Comparison of ENCODE assay signal across 15 cellular contexts in genomic region chr16:89536371-89536770, GRCh38. TPM values are rescaled to one million over a fixed set of nuclear protein-coding genes. Genes with fewer than 3 reads are reported as not detected.
"Had no signal": no experiment of that assay in that cellular context is flagged by ENCODE, and none has a peak within 500 bp of the region (broad histone marks: within the 10 kb centered on the region; RNA-seq: fewer than 3 reads in every experiment).

No MANE protein-coding gene starts in this region.

- H3K27ac Mint-ChIP-seq: activated CD4-positive, alpha-beta T cell treated with anti-CD3 and anti-CD28 coated beads for 36 hours; activated naive CD4-positive, alpha-beta T cell treated with anti-CD3 and anti-CD28 coated beads, Interleukin-2, amount 50 U/mL, for 72 hours; neural progenitor cell had no signal

- H3K4me2 ChIP-seq: neural progenitor cell had no signal

- H3K4me1 Mint-ChIP-seq: neural progenitor cell had no signal

- ATAC-seq: activated CD4-positive, alpha-beta T cell treated with anti-CD3 and anti-CD28 coated beads for 36 hours; activated naive CD4-positive, alpha-beta T cell treated with anti-CD3 and anti-CD28 coated beads, Interleukin-2, amount 50 U/mL, for 72 hours; left ventricle myocardium superior had no signal

- H3K36me3 ChIP-seq: breast epithelium, neural progenitor cell had no signal

- H3K4me1 ChIP-seq: breast epithelium, neural progenitor cell, parathyroid adenoma, thyroid gland had no signal

- FAIRE-seq: keratinocyte had no signal

- H3K27me3 Mint-ChIP-seq: activated CD4-positive, alpha-beta T cell treated with anti-CD3 and anti-CD28 coated beads for 36 hours had no signal

- H3K27ac ChIP-seq: breast epithelium, neural progenitor cell, parathyroid adenoma, thyroid gland had no signal

- H3K4me3 ChIP-seq: breast epithelium, neural progenitor cell, stomach, thyroid gland had no signal

- H3K4me3 Mint-ChIP-seq: activated CD4-positive, alpha-beta T cell treated with anti-CD3 and anti-CD28 coated beads for 36 hours; neural progenitor cell had no signal

- H3K27me3 ChIP-seq: breast epithelium, neural progenitor cell, stomach, thyroid gland had no signal

- H3K9me3 ChIP-seq: breast epithelium, stomach, thyroid gland had no signal

- DNase-seq: activated CD4-positive, alpha-beta T cell treated with anti-CD3 and anti-CD28 coated beads for 36 hours; effector CD4-positive, alpha-beta T cell; left ventricle myocardium superior; mesendoderm; retina; stimulated activated CD4-positive, alpha-beta T cell treated with anti-CD3 and anti-CD28 coated beads, Interleukin-4, amount 100 ng/mL, for 4 hours; stomach; T-helper 9 cell; thyroid gland had no signal

- H3K9me3 Mint-ChIP-seq: activated naive CD4-positive, alpha-beta T cell treated with anti-CD3 and anti-CD28 coated beads, Interleukin-2, amount 50 U/mL, for 72 hours; neural progenitor cell had no signal

- H2AFZ ChIP-seq: neural progenitor cell, parathyroid adenoma had no signal

- H3K9ac ChIP-seq: neural progenitor cell, parathyroid adenoma had no signal

RNA-seq across cellular contexts. Expression of gene CPNE7, which starts 39.2 kb away (rescaled TPM):
- total RNA-seq: left ventricle myocardium superior, skeletal muscle tissue had no signal
